1 cellular context compared by ENCODE assay signal in genomic region chr7:36151921-36152755, GRCh38.
TF ChIP-seq lines count a peak whose summit lies in the region.

No MANE protein-coding gene starts in this region.

TF ChIP-seq in HepG2, 621 proteins besides CTCF, POLR2A, EP300 and RAD21 (continued from another document and continues in another):
- TF ChIP-seq THAP9 (CRISPR knock-in tag; IDR thresholded peaks at IDR 0.05; ENCODE audit: borderline replicate concordance) (0 out of 2 replicates have a peak, but pooled peaks have one; percentile 21), ZNF317 (CRISPR knock-in tag; IDR thresholded peaks at IDR 0.05) (peak; percentile 58), ZNF232 (CRISPR knock-in tag; IDR thresholded peaks at IDR 0.05; ENCODE audit: borderline replicate concordance) (peak; percentile 75; the same call in 1 of the 2 replicates), AKNA (CRISPR knock-in tag; IDR thresholded peaks at IDR 0.05; ENCODE audit: borderline replicate concordance) (0 out of 2 replicates have a peak, but pooled peaks have one; percentile 20), ERF (CRISPR knock-in tag; IDR thresholded peaks at IDR 0.05) (0 out of 2 replicates have a peak, but pooled peaks have one; percentile 30), ZFP41 (CRISPR knock-in tag; IDR thresholded peaks at IDR 0.05; ENCODE audit: borderline replicate concordance) (peak; percentile 61; the same call in 1 of the 2 replicates), ZNF280D (CRISPR knock-in tag; IDR thresholded peaks at IDR 0.05) (0 out of 2 replicates have a peak, but pooled peaks have one; percentile 38), ZNF709 (CRISPR knock-in tag; IDR thresholded peaks at IDR 0.05) (no peak), NR0B2 (CRISPR knock-in tag; IDR thresholded peaks at IDR 0.05) (0 out of 2 replicates have a peak, but pooled peaks have one; percentile 19), CHD2 (IDR thresholded peaks at IDR 0.05; ENCODE audit: low read depth, low read length) (no peak), GFI1 (CRISPR knock-in tag; IDR thresholded peaks at IDR 0.05; ENCODE audit: borderline replicate concordance) (0 out of 2 replicates have a peak, but pooled peaks have one; percentile 39), ZFY (CRISPR knock-in tag; IDR thresholded peaks at IDR 0.05) (peak; percentile 62), ZNF614 (CRISPR knock-in tag; IDR thresholded peaks at IDR 0.05; ENCODE audit: borderline replicate concordance) (0 out of 2 replicates have a peak, but pooled peaks have one; percentile 17), ZBTB7A (CRISPR knock-in tag; IDR thresholded peaks at IDR 0.05) (peak; percentile 23; the same call in 1 of the 2 replicates), ZBTB46 (CRISPR knock-in tag; IDR thresholded peaks at IDR 0.05; ENCODE audit: borderline replicate concordance) (0 out of 2 replicates have a peak, but pooled peaks have one; percentile 2), MBNL3 (CRISPR knock-in tag; conservative IDR thresholded peaks at IDR 0.05) (no peak), SNAPC4 (CRISPR knock-in tag; IDR thresholded peaks at IDR 0.05) (peak; percentile 45; the same call in 1 of the 2 replicates), BCL6 (CRISPR knock-in tag; IDR thresholded peaks at IDR 0.05) (0 out of 2 replicates have a peak, but pooled peaks have one; percentile 22), ZBTB43 (CRISPR knock-in tag; conservative IDR thresholded peaks at IDR 0.05) (0 out of 2 replicates have a peak, but pooled peaks have one; percentile 12), LBX2 (CRISPR knock-in tag; IDR thresholded peaks at IDR 0.05; ENCODE audit: borderline replicate concordance) (0 out of 2 replicates have a peak, but pooled peaks have one; percentile 25), CAMTA2 (CRISPR knock-in tag; IDR thresholded peaks at IDR 0.05; ENCODE audit: borderline replicate concordance) (0 out of 2 replicates have a peak, but pooled peaks have one; percentile 37), ZNF292 (CRISPR knock-in tag; IDR thresholded peaks at IDR 0.05; ENCODE audit: borderline replicate concordance, low read depth) (0 out of 2 replicates have a peak, but pooled peaks have one; percentile 39), ZNF784 (CRISPR knock-in tag; IDR thresholded peaks at IDR 0.05; ENCODE audit: borderline replicate concordance) (0 out of 2 replicates have a peak, but pooled peaks have one; percentile 25), HMG20B (CRISPR knock-in tag; conservative IDR thresholded peaks at IDR 0.05) (no peak), ZNF776 (CRISPR knock-in tag; IDR thresholded peaks at IDR 0.05) (0 out of 2 replicates have a peak, but pooled peaks have one; percentile 43), ZNF800 (CRISPR knock-in tag; IDR thresholded peaks at IDR 0.05) (no peak), YY1 (IDR thresholded peaks at IDR 0.05; ENCODE audit: insufficient read depth, insufficient replicate concordance, low read depth, low read length) (peak; percentile 63)
